ENCODE assay signal across 8 cellular contexts in genomic region chr11:6568191-6568918, GRCh38. TPM values are rescaled to one million over a fixed set of nuclear protein-coding genes. Genes with fewer than 3 reads are reported as not detected.
DNase-seq lines count a peak whose midpoint lies in the region; ATAC-seq and TF ChIP-seq lines count a peak whose summit lies in the region.

No MANE protein-coding gene starts in this region.

- no peaks in the 10 kb centered on the region for H3K27me3 ChIP-seq in fibroblast of lung (ENCODE audit: control insufficient read depth, insufficient read depth, low read length)
- H3K27me3 ChIP-seq in CD4-positive, alpha-beta memory T cell (ENCODE audit: insufficient read depth, low read length), result no peaks in the 10 kb centered on the region

- TF ChIP-seq CTCF in fibroblast of lung (conservative IDR thresholded peaks at IDR 0.05 in 1 of 2, IDR thresholded peaks at IDR 0.05 in 1 of 2; ENCODE audit: low read depth in 1 of 2, low read length in 2 of 2), result no peak
- TF ChIP-seq CTCF in progenitor cell of endocrine pancreas (IDR thresholded peaks at IDR 0.05; ENCODE audit: unreplicated experiment), result no peak

- CTCF ChIA-PET in CD4-positive, alpha-beta memory T cell (lab: Charles Lee; ENCODE audit: partially characterized antibody), result interaction anchor here (0.7 to 1.2 kb wide), 3 partner anchors 10 to 187 kb away, joined by 3 to 4 read pairs (median 4); no protein-coding TSS in a partner anchor

- intact Hi-C loops in posterior vena cava (cut with DNase I), result no loop called here
- intact Hi-C loops in CD4-positive, alpha-beta memory T cell (cut with micrococcal nuclease), result no loop called here

- H4K20me1 ChIP-seq in fibroblast of lung (ENCODE audit: control insufficient read depth, extremely low read depth, insufficient read depth, low read length), result no peaks in the 10 kb centered on the region

- peaks cover 19 to 21% of the 10 kb centered on the region in 2 donors for H3K36me3 Mint-ChIP-seq in CD4-positive, alpha-beta memory T cell
- peaks cover 3% of the 10 kb centered on the region for H3K36me3 Mint-ChIP-seq in progenitor cell of endocrine pancreas (ENCODE audit: insufficient read depth)
- H3K36me3 Mint-ChIP-seq in effector memory CD8-positive, alpha-beta T cell (ENCODE audit: insufficient read depth), result peaks cover 3% of the 10 kb centered on the region

- no peaks in the 10 kb centered on the region for H3K36me3 ChIP-seq in fibroblast of lung (ENCODE audit: control insufficient read depth, insufficient read depth, low read length)
- peaks cover 3% of the 10 kb centered on the region for H3K36me3 ChIP-seq in CD4-positive, alpha-beta memory T cell (ENCODE audit: insufficient read depth, low read length)

- ATAC-seq in effector memory CD8-positive, alpha-beta T cell (replicated peaks), result no peak

- no peak overlapping the region for H3K9ac ChIP-seq in fibroblast of lung (ENCODE audit: insufficient read depth, low read length)

- peaks cover 0 to 4% (median 0%) of the 10 kb centered on the region in 4 donors for H3K4me1 Mint-ChIP-seq in CD4-positive, alpha-beta memory T cell
- no peaks in the 10 kb centered on the region for H3K4me1 Mint-ChIP-seq in progenitor cell of endocrine pancreas (ENCODE audit: low read depth)
- H3K4me1 Mint-ChIP-seq in effector memory CD8-positive, alpha-beta T cell (ENCODE audit: low read depth in 2 of 2), result peaks cover 0 to 5% of the 10 kb centered on the region in 2 donors

- no peaks in the 10 kb centered on the region for H3K9me3 Mint-ChIP-seq in CD4-positive, alpha-beta memory T cell
- no peaks in the 10 kb centered on the region for H3K9me3 Mint-ChIP-seq in progenitor cell of endocrine pancreas (ENCODE audit: low read depth)
- no peaks in the 10 kb centered on the region for H3K9me3 Mint-ChIP-seq in effector memory CD8-positive, alpha-beta T cell

- DNase-seq in GM03348 (ENCODE audit: low spot score) (peak; percentile 44), NCI-H69 (lab: John Stamatoyannopoulos, UW) (peak; percentile 66), fibroblast of lung (ENCODE audit: low read depth in 2 of 2) (peak; percentile 72 to 79), posterior vena cava (ENCODE audit: low spot score) (peak; percentile 76), progenitor cell of endocrine pancreas (ENCODE audit: low spot score, unreplicated experiment) (no peak)
- no peak for DNase-seq in stimulated activated CD4-positive, alpha-beta T cell treated with anti-CD3 and anti-CD28 coated beads, Interleukin-1b, Interleukin-23, amount 100 ng/mL, for 48 hours
- no peak for DNase-seq in CD4-positive, alpha-beta memory T cell
- DNase-seq in effector memory CD8-positive, alpha-beta T cell, result no peak

- H3K4me3 ChIP-seq in fibroblast of lung (replicated peaks in 1 of 4; ENCODE audit: control extremely low read depth in 1 of 4, insufficient read depth in 1 of 4, low read depth in 3 of 4, low read length in 4 of 4), result no peak overlapping the region
- no peak overlapping the region for H3K4me3 ChIP-seq in CD4-positive, alpha-beta memory T cell (ENCODE audit: low read length in 2 of 2)

- H3K4me3 Mint-ChIP-seq in CD4-positive, alpha-beta memory T cell, result no peak overlapping the region
- no peak overlapping the region for H3K4me3 Mint-ChIP-seq in progenitor cell of endocrine pancreas (ENCODE audit: low read depth)
- H3K4me3 Mint-ChIP-seq in effector memory CD8-positive, alpha-beta T cell, result no peak overlapping the region

- POLR2A ChIA-PET in CD4-positive, alpha-beta memory T cell (lab: Charles Lee; ENCODE audit: partially characterized antibody), result interaction anchor here (0.8 to 1.0 kb wide), 2 partner anchors 51 to 116 kb away, joined by 3 read pairs; partner anchors contain the start of gene TPP1

- H3K27ac Mint-ChIP-seq in CD4-positive, alpha-beta memory T cell, result no peak overlapping the region
- no peak overlapping the region for H3K27ac Mint-ChIP-seq in progenitor cell of endocrine pancreas
- no peak overlapping the region for H3K27ac Mint-ChIP-seq in effector memory CD8-positive, alpha-beta T cell

- no peak overlapping the region for H3K27ac ChIP-seq in fibroblast of lung (ENCODE audit: insufficient read depth, low read length)
- no peak overlapping the region for H3K27ac ChIP-seq in CD4-positive, alpha-beta memory T cell (ENCODE audit: low read depth, low read length)

- no peak overlapping the region for H3K4me2 ChIP-seq in fibroblast of lung (ENCODE audit: extremely low read depth, insufficient read depth, low read length)

- no peaks in the 10 kb centered on the region for H3K9me3 ChIP-seq in fibroblast of lung (ENCODE audit: control insufficient read depth, insufficient read depth, low read depth, low read length)
- H3K9me3 ChIP-seq in CD4-positive, alpha-beta memory T cell (ENCODE audit: control insufficient read depth in 1 of 2, low read length in 2 of 2), result no peaks in the 10 kb centered on the region

- H3K79me2 ChIP-seq in fibroblast of lung (ENCODE audit: control insufficient read depth, insufficient read depth, low read length), result no peaks in the 10 kb centered on the region

- no peak overlapping the region for H2AFZ ChIP-seq in fibroblast of lung (ENCODE audit: low read length)

- no peaks in the 10 kb centered on the region for H3K27me3 Mint-ChIP-seq in CD4-positive, alpha-beta memory T cell
- no peaks in the 10 kb centered on the region for H3K27me3 Mint-ChIP-seq in progenitor cell of endocrine pancreas
- H3K27me3 Mint-ChIP-seq in effector memory CD8-positive, alpha-beta T cell, result no peaks in the 10 kb centered on the region

- peaks cover 7% of the 10 kb centered on the region for H3K4me1 ChIP-seq in fibroblast of lung (ENCODE audit: control insufficient read depth, extremely low read depth, insufficient read depth, low read length)
- no peaks in the 10 kb centered on the region for H3K4me1 ChIP-seq in CD4-positive, alpha-beta memory T cell (ENCODE audit: insufficient read depth, low read length)

RNA-seq across cellular contexts. Expression of gene RRP8, which starts 35.1 kb away (rescaled TPM):
- total RNA-seq in fibroblast of lung, result 9.2 and 12.1 TPM in 2 replicates
- 12.6 and 13.2 TPM in 2 replicates for polyA plus RNA-seq in fibroblast of lung
- 10.3 and 15.2 TPM in 2 replicates for polyA plus RNA-seq in fibroblast of lung (2012)
- polyA minus RNA-seq in fibroblast of lung (ENCODE audit: low replicate concordance), result 5.9 and 12.7 TPM in 2 replicates
- 10 to 100 TPM; 16.6 to 17.6 TPM for total RNA-seq in posterior vena cava
- 10 to 100 TPM; 29.9 to 36.0 TPM for total RNA-seq in CD4-positive, alpha-beta memory T cell
- 10 to 100 TPM; 19.5 to 28.4 TPM for polyA plus RNA-seq in CD4-positive, alpha-beta memory T cell
- total RNA-seq in progenitor cell of endocrine pancreas, result 18.8 and 21.7 TPM in 2 replicates

RNA-seq across cellular contexts. Expression of gene ILK, which starts 35.2 kb away (rescaled TPM):
- total RNA-seq in fibroblast of lung (136 and 176 TPM in 2 replicates), posterior vena cava (100 to 1,000 TPM; 340 to 384 TPM), progenitor cell of endocrine pancreas (127 and 133 TPM in 2 replicates)
- polyA plus RNA-seq in fibroblast of lung, result 420 and 461 TPM in 2 replicates
- 336 and 355 TPM in 2 replicates for polyA plus RNA-seq in fibroblast of lung (2012)
- polyA minus RNA-seq in fibroblast of lung (ENCODE audit: low replicate concordance), result 406 and 477 TPM in 2 replicates
- 100 to 1,000 TPM; 131 to 132 TPM for total RNA-seq in CD4-positive, alpha-beta memory T cell
- 100 to 1,000 TPM; 121 to 129 TPM for polyA plus RNA-seq in CD4-positive, alpha-beta memory T cell

RNA-seq across cellular contexts. Expression of gene TAF10, which starts 43.7 kb away (rescaled TPM):
- total RNA-seq in fibroblast of lung (61.9 and 77.8 TPM in 2 replicates), posterior vena cava (100 to 1,000 TPM in 1 of 2 donors, 10 to 100 TPM in 1; 85.9 to 107 TPM), progenitor cell of endocrine pancreas (148 and 160 TPM in 2 replicates)
- 142 and 176 TPM in 2 replicates for polyA plus RNA-seq in fibroblast of lung
- 314 and 382 TPM in 2 replicates for polyA plus RNA-seq in fibroblast of lung (2012)
- polyA minus RNA-seq in fibroblast of lung (ENCODE audit: low replicate concordance), result 228 and 438 TPM in 2 replicates
- total RNA-seq in CD4-positive, alpha-beta memory T cell, result 100 to 1,000 TPM; 116 to 120 TPM
- polyA plus RNA-seq in CD4-positive, alpha-beta memory T cell, result 100 to 1,000 TPM; 171 to 367 TPM

RNA-seq across cellular contexts. Expression of gene TPP1, which starts 50.9 kb away (rescaled TPM):
- total RNA-seq in fibroblast of lung, result 93.7 and 127 TPM in 2 replicates
- polyA plus RNA-seq in fibroblast of lung, result 136 and 195 TPM in 2 replicates
- polyA plus RNA-seq in fibroblast of lung (2012), result 76.3 and 89.6 TPM in 2 replicates
- 189 and 228 TPM in 2 replicates for polyA minus RNA-seq in fibroblast of lung (ENCODE audit: low replicate concordance)
- 100 to 1,000 TPM in 1 of 2 donors, 10 to 100 TPM in 1; 80.9 to 137 TPM for total RNA-seq in posterior vena cava
- total RNA-seq in CD4-positive, alpha-beta memory T cell, result 100 to 1,000 TPM; 194 to 198 TPM
- 100 to 1,000 TPM; 103 to 144 TPM for polyA plus RNA-seq in CD4-positive, alpha-beta memory T cell
- 54.4 and 59.9 TPM in 2 replicates for total RNA-seq in progenitor cell of endocrine pancreas

Comparison
In these comparisons a context has a peak if more than half of its experiments do, and no peak if none do; other contexts are left out.
1. DNase-seq: peak in GM03348 (single experiment), NCI-H69 (single experiment), fibroblast of lung (2 of 2) and posterior vena cava (single experiment); none in stimulated activated CD4-positive, alpha-beta T cell treated with anti-CD3 and anti-CD28 coated beads, Interleukin-1b, Interleukin-23, amount 100 ng/mL, for 48 hours (single experiment), CD4-positive, alpha-beta memory T cell (0 of 5), progenitor cell of endocrine pancreas (single experiment) and effector memory CD8-positive, alpha-beta T cell (0 of 3).